13 cellular contexts compared by ENCODE assay signal in genomic region chr9:131258186-131258585, GRCh38. TPM values are rescaled to one million over a fixed set of nuclear protein-coding genes. Genes with fewer than 3 reads are reported as not detected.
DNase-seq lines count a peak whose midpoint lies in the region; ATAC-seq and TF ChIP-seq lines count a peak whose summit lies in the region.
"Had no signal": no experiment of that assay in that cellular context is flagged by ENCODE, and none has a peak within 500 bp of the region (broad histone marks: within the 10 kb centered on the region; RNA-seq: fewer than 3 reads in every experiment).

No MANE protein-coding gene starts in this region.

- H3K27me3 ChIP-seq in DND-41 (ENCODE audit: insufficient read depth, low read length, poor library complexity) (no peaks in the 10 kb centered on the region), gastrocnemius medialis (no peaks in the 10 kb centered on the region)
- H3K27me3 ChIP-seq: ascending aorta, gastroesophageal sphincter, Peyer's patch had no signal

- no peak for DNase-seq in DND-41
- no peak for DNase-seq in SK-N-MC (ENCODE audit: low read depth, low spot score)
- DNase-seq in Right ventricle myocardium superior = peak; percentile 89
- peak in 1 of 2 donors; percentile 54 for DNase-seq in gastrocnemius medialis
- no peak for DNase-seq in activated gamma-delta T cell treated with Interleukin-2 at 50 U/mL for 16 hours
- DNase-seq in erythroblast (lab: John Stamatoyannopoulos, UW) = no peak
- DNase-seq: effector CD4-positive, alpha-beta T cell; NCI-H510A; Peyer's patch had no signal

- no peak overlapping the region for H3K4me2 ChIP-seq in DND-41 (ENCODE audit: insufficient read depth, low read length)

- TF ChIP-seq CTCF in DND-41 (IDR thresholded peaks at IDR 0.05; ENCODE audit: borderline replicate concordance, extremely low read depth, low read length, poor library complexity, severe bottlenecking) (no peak), gastrocnemius medialis (IDR thresholded peaks at IDR 0.05 in 4 of 5, conservative IDR thresholded peaks at IDR 0.05 in 1 of 5) (no peak)

- peak overlapping the region; percentile 100 for H3K27ac ChIP-seq in DND-41 (ENCODE audit: low read length)
- peak overlapping the region; percentile 93; the same call in 1 of the 2 replicates for H3K27ac ChIP-seq in SK-N-MC
- H3K27ac ChIP-seq in gastrocnemius medialis = peak overlapping the region; percentile 21 to 95 (median 60)
- H3K27ac ChIP-seq: ascending aorta had no signal

- peaks cover 10% of the 10 kb centered on the region; the same call in 1 of the 2 replicates for H4K20me1 ChIP-seq in DND-41 (ENCODE audit: insufficient read depth, low read length)

- ATAC-seq in DND-41 (ENCODE audit: insufficient read depth, low read depth) (no peak), Right ventricle myocardium superior (ENCODE audit: poor library complexity) (peak; percentile 11), gastrocnemius medialis (no peak), HG03025 (IDR thresholded peaks at IDR 0.05; ENCODE audit: low FRiP score, unreplicated experiment) (no peak)
- ATAC-seq: gastroesophageal sphincter had no signal

- in situ Hi-C loops in gastrocnemius medialis (cut with MboI; ENCODE audit: low sequenced_read_pairs in 4 of 4) = no loop called here

- H3K9me3 ChIP-seq in DND-41 (ENCODE audit: insufficient read depth, low read length, severe bottlenecking) (no peaks in the 10 kb centered on the region), SK-N-MC (ENCODE audit: low read depth, low read length) (no peaks in the 10 kb centered on the region), gastrocnemius medialis (no peaks in the 10 kb centered on the region)
- H3K9me3 ChIP-seq: ascending aorta, gastroesophageal sphincter, Peyer's patch had no signal

- H3K4me1 ChIP-seq in DND-41 (ENCODE audit: insufficient read depth, low read length) (peaks cover 50% of the 10 kb centered on the region), gastrocnemius medialis (peaks cover 27 to 38% of the 10 kb centered on the region in 2 donors)
- H3K4me1 ChIP-seq: ascending aorta had no signal

- no peak overlapping the region for H2AFZ ChIP-seq in DND-41 (ENCODE audit: low read depth, low read length)

- peaks cover 35% of the 10 kb centered on the region for H3K79me2 ChIP-seq in DND-41 (ENCODE audit: insufficient read depth, low read length)

- H3K9ac ChIP-seq in DND-41 (ENCODE audit: low read depth, low read length) = no peak overlapping the region; the same call in 1 of the 2 replicates
- no peak overlapping the region for H3K9ac ChIP-seq in SK-N-MC (ENCODE audit: insufficient read length)

- no peak overlapping the region for H3K4me3 ChIP-seq in DND-41 (ENCODE audit: low read depth in 1 of 2, low read length in 2 of 2)
- H3K4me3 ChIP-seq in SK-N-MC = no peak overlapping the region
- H3K4me3 ChIP-seq in gastrocnemius medialis = no peak overlapping the region
- H3K4me3 ChIP-seq: ascending aorta, gastroesophageal sphincter, Peyer's patch had no signal

- peaks cover 52% of the 10 kb centered on the region for H3K36me3 ChIP-seq in DND-41 (ENCODE audit: insufficient read depth, low read length)
- no peaks in the 10 kb centered on the region for H3K36me3 ChIP-seq in SK-N-MC (ENCODE audit: insufficient read depth, low read length)
- H3K36me3 ChIP-seq in gastrocnemius medialis = peaks cover 0 to 19% of the 10 kb centered on the region in 2 donors

- intact Hi-C loops in Right ventricle myocardium superior (cut with DNase I) = no loop called here
- intact Hi-C loops in gastrocnemius medialis (cut with DNase I; ENCODE audit: low total_unique reads) = no loop called here

- TF ChIP-seq POLR2A in gastrocnemius medialis (IDR thresholded peaks at IDR 0.05) = no peak
- no peak for TF ChIP-seq POLR2A in erythroblast (IDR thresholded peaks at IDR 0.05; ENCODE audit: low read length)

RNA-seq across cellular contexts. Expression of gene FAM78A, which starts 18.1 kb away (rescaled TPM):
- total RNA-seq in Right ventricle myocardium superior (55.7 TPM), gastrocnemius medialis (10 to 100 TPM in 2 of 4 donors, 1 to 10 TPM in 2; 3.6 to 16.0 (median 10.1) TPM)

RNA-seq across cellular contexts. Expression of gene PLPP7, which starts 31.3 kb away (rescaled TPM):
- total RNA-seq in Right ventricle myocardium superior = 115 TPM
- total RNA-seq in gastrocnemius medialis = 100 to 1,000 TPM; 110 to 395 (median 184) TPM
- total RNA-seq: T-helper 1 cell treated with Interleukin-12 subunit alpha and Interleukin-12 subunit beta and Interleukin-4 antibody, amounts not matched to agents 30 ng/mL and 1 ng/mL, for 36 hours had no signal
